ENCODE assay signal across 16 cellular contexts in genomic region chr4:147739239-147739823, GRCh38. TPM values are rescaled to one million over a fixed set of nuclear protein-coding genes. Genes with fewer than 3 reads are reported as not detected.
DNase-seq lines count a peak whose midpoint lies in the region; ATAC-seq and TF ChIP-seq lines count a peak whose summit lies in the region.
"Had no signal": no experiment of that assay in that cellular context is flagged by ENCODE, and none has a peak within 500 bp of the region (broad histone marks: within the 10 kb centered on the region; RNA-seq: fewer than 3 reads in every experiment).

No MANE protein-coding gene starts in this region.

- H3K56ac ChIP-seq in mesendoderm (ENCODE audit: low read length): no peak overlapping the region

- no peak overlapping the region for H3K23ac ChIP-seq in mesendoderm (ENCODE audit: low read length)

- no peak overlapping the region for H2BK5ac ChIP-seq in mesendoderm (ENCODE audit: low read length)

- H4K5ac ChIP-seq in mesendoderm (ENCODE audit: low read length): no peak overlapping the region

- no peak overlapping the region for H2BK120ac ChIP-seq in mesendoderm (ENCODE audit: low read depth, low read length)

- no peak overlapping the region for H2AK5ac ChIP-seq in mesendoderm (ENCODE audit: low read length)

- no peak overlapping the region for H4K8ac ChIP-seq in mesendoderm (ENCODE audit: low read depth, low read length)

- ATAC-seq in HG02623 (IDR thresholded peaks at IDR 0.05; ENCODE audit: unreplicated experiment): no peak

- peaks cover 4% of the 10 kb centered on the region for H3K9me3 Mint-ChIP-seq in type B pancreatic cell
- H3K9me3 Mint-ChIP-seq: CD4-positive, CD25-positive, alpha-beta regulatory T cell; H9 had no signal

- H3K27ac ChIP-seq in coronary artery: no peak overlapping the region
- H3K27ac ChIP-seq in mesendoderm (ENCODE audit: low read depth, low read length): no peak overlapping the region

- H3K27me3 Mint-ChIP-seq in type B pancreatic cell: no peaks in the 10 kb centered on the region
- H3K27me3 Mint-ChIP-seq: CD4-positive, CD25-positive, alpha-beta regulatory T cell had no signal

- no peak overlapping the region for H3K9ac ChIP-seq in mesendoderm (ENCODE audit: low read length)

- peak; percentile 59 for DNase-seq in amniotic epithelial cell (ENCODE audit: low read depth)
- no peak for DNase-seq in coronary artery (ENCODE audit: low spot score)
- DNase-seq in mesendoderm: peak; percentile 62
- no peak for DNase-seq in type B pancreatic cell (ENCODE audit: extremely low spot score, unreplicated experiment)
- no peak for DNase-seq in hepatic stellate cell (ENCODE audit: low spot score)
- DNase-seq in A172 (ENCODE audit: low spot score): no peak
- DNase-seq: CD4-positive, CD25-positive, alpha-beta regulatory T cell; H9; KG1; NCI-H1417 treated with DMSO at 0.1 percent for 48 hours; NCI-H1930; NCI-H2171; NCI-H446 treated with DMSO at 0.1 percent for 48 hours; NK-92 treated with Interleukin-12 subunit alpha and Interleukin-12 subunit beta, amount 100 ng/mL, for 24 hours had no signal

- H3K79me1 ChIP-seq in mesendoderm (ENCODE audit: low read length): no peaks in the 10 kb centered on the region

- H3K4me1 ChIP-seq in mesendoderm (ENCODE audit: control insufficient read depth, low read depth, low read length): no peaks in the 10 kb centered on the region

- peak overlapping the region; percentile 14 for H3K27ac Mint-ChIP-seq in type B pancreatic cell
- H3K27ac Mint-ChIP-seq: B cell; CD4-positive, CD25-positive, alpha-beta regulatory T cell; H9 had no signal

- H3K4ac ChIP-seq in mesendoderm (ENCODE audit: low read depth, low read length): no peak overlapping the region

- H3K4me3 Mint-ChIP-seq in type B pancreatic cell: no peak overlapping the region
- H3K4me3 Mint-ChIP-seq: B cell; CD4-positive, CD25-positive, alpha-beta regulatory T cell; H9 had no signal

- H3K79me2 ChIP-seq in mesendoderm (ENCODE audit: control insufficient read depth, insufficient read depth, low read length): no peaks in the 10 kb centered on the region

- H2BK15ac ChIP-seq in mesendoderm (replicated peaks; ENCODE audit: low read depth): no peak overlapping the region

- TF ChIP-seq CTCF in coronary artery (IDR thresholded peaks at IDR 0.05) (no peak), type B pancreatic cell (conservative IDR thresholded peaks at IDR 0.05) (no peak)

- peaks cover 54% of the 10 kb centered on the region for H3K4me1 Mint-ChIP-seq in type B pancreatic cell (ENCODE audit: unreplicated experiment)
- H3K4me1 Mint-ChIP-seq: B cell had no signal

- no peaks in the 10 kb centered on the region for H3K36me3 ChIP-seq in mesendoderm (ENCODE audit: control insufficient read depth, insufficient read depth, low read length)

- H3K27me3 ChIP-seq in mesendoderm (ENCODE audit: insufficient read depth, low read length, poor library complexity): no peaks in the 10 kb centered on the region

- H3K18ac ChIP-seq in mesendoderm (ENCODE audit: low read length): no peak overlapping the region

- H3K36me3 Mint-ChIP-seq in type B pancreatic cell: peaks cover 6% of the 10 kb centered on the region

- WGBS in mesendoderm (ENCODE audit: extremely low coverage, insufficient coverage, low lambda C conversion rate): no CpG with 5 or more reads among the region's 7 CpGs

- no peak overlapping the region for H3K4me2 ChIP-seq in mesendoderm (ENCODE audit: low read length)

- H3K4me3 ChIP-seq in coronary artery: peak overlapping the region; percentile 1
- no peak overlapping the region for H3K4me3 ChIP-seq in mesendoderm (ENCODE audit: low read length)

RNA-seq across cellular contexts. Expression of gene ARHGAP10, which starts 7.4 kb away (rescaled TPM):
- 12.9 TPM for polyA plus RNA-seq in mesendoderm (2013, experiment 1 of 2)
- 13.3 TPM for polyA plus RNA-seq in mesendoderm (2013, experiment 2 of 2)
- total RNA-seq in type B pancreatic cell (ENCODE audit: low replicate concordance): 25.2 and 25.5 TPM in 2 replicates
- 9.1 and 10.3 TPM in 2 replicates for total RNA-seq in A172 (2014; rRNA removed; shearing (Covaris generic))

RNA-seq across cellular contexts. Expression of gene PRMT9, which starts 55.4 kb away (rescaled TPM):
- 4.7 TPM for polyA plus RNA-seq in mesendoderm (2013, experiment 1 of 2)
- 4.8 TPM for polyA plus RNA-seq in mesendoderm (2013, experiment 2 of 2)
- total RNA-seq in type B pancreatic cell (ENCODE audit: low replicate concordance): 9.2 and 12.5 TPM in 2 replicates
- total RNA-seq in A172 (2014; rRNA removed; shearing (Covaris generic)): 6.6 and 7.7 TPM in 2 replicates

Comparison
In these comparisons a context has a peak if more than half of its experiments do, and no peak if none do; other contexts are left out.
1. DNase-seq: peak in amniotic epithelial cell (single experiment) and mesendoderm (single experiment); none in coronary artery (single experiment), type B pancreatic cell (single experiment), hepatic stellate cell (single experiment) and A172 (single experiment).